ENCODE assay signal across 29 cellular contexts in the genomic region with DNA sequence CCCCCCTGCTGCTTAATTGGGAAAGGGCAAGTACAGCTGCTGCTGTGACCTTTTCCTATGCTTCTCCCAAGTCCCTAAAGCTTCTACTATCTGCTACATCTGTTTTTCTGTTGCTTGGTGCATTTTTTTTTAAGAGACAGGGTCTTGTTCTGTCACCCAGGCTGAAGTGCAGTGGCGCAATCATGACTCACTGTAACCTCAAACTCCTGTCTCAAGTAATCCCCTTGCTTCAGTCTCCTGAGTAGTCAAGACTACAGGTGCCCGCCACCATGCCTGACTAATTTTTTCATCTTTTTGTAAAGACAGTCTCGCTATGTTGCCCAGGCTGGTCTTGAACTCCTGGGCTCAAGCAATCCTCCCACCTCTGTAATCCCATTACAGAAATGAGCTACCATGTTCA. TPM values are rescaled to one million over a fixed set of nuclear protein-coding genes. Genes with fewer than 3 reads are reported as not detected.
DNase-seq lines count a peak whose midpoint lies in the region; ATAC-seq, FAIRE-seq and TF ChIP-seq lines count a peak whose summit lies in the region.
"Had no signal": no experiment of that assay in that cellular context is flagged by ENCODE, and none has a peak within 500 bp of the region (broad histone marks: within the 10 kb centered on the region; RNA-seq: fewer than 3 reads in every experiment).

No MANE protein-coding gene starts in this region.

- intact Hi-C loops in activated CD4-positive, alpha-beta T cell treated with anti-CD3 and anti-CD28 coated beads for 36 hours (cut with DNase I, micrococcal nuclease): no loop called here
- intact Hi-C loops in activated CD4-positive, alpha-beta T cell treated with anti-CD3 and anti-CD28 coated beads, Interleukin-2, amount 10 ng/mL, durations not matched to agents 24 days and 14 days (cut with micrococcal nuclease): no loop called here
- intact Hi-C loops in K562 (cut with micrococcal nuclease): no loop called here

- POLR2A ChIA-PET in activated CD4-positive, alpha-beta T cell treated with anti-CD3 and anti-CD28 coated beads for 36 hours (lab: Charles Lee): no interaction called here
- POLR2A ChIA-PET in K562 (lab: Yijun Ruan, JAX): no interaction called here

- TF ChIP-seq EP300 in K562 (IDR thresholded peaks at IDR 0.05; ENCODE audit: low read length): no peak

- H3K4me2 ChIP-seq in K562 (ENCODE audit: insufficient read depth, low read length): no peak overlapping the region
- H3K4me2 ChIP-seq: A549 had no signal

- no peak overlapping the region for H3K27ac Mint-ChIP-seq in activated CD4-positive, alpha-beta T cell treated with anti-CD3 and anti-CD28 coated beads for 36 hours
- no peak overlapping the region for H3K27ac Mint-ChIP-seq in activated CD4-positive, alpha-beta T cell treated with anti-CD3 and anti-CD28 coated beads, Interleukin-2, amount 10 ng/mL, durations not matched to agents 24 days and 14 days
- H3K27ac Mint-ChIP-seq: activated CD8-positive, alpha-beta T cell treated with anti-CD3 and anti-CD28 coated beads for 36 hours; activated naive CD8-positive, alpha-beta T cell; stimulated activated memory B cell treated with anti-CD40 and anti-IgM and Interleukin-4, amounts not matched to agents 10 μg/mL and 1 μg/mL and 100 μg/mL, for 72 hours had no signal

- FAIRE-seq in K562 (lab: Jason Lieb, UNC): no peak
- FAIRE-seq: A549 had no signal

- H2AFZ ChIP-seq in K562 (ENCODE audit: low read depth, low read length): no peak overlapping the region
- H2AFZ ChIP-seq: GM23248 had no signal

- H3K27ac ChIP-seq in K562 (ENCODE audit: extremely low read depth, low read depth, low read length): no peak overlapping the region
- H3K27ac ChIP-seq: A549, C4-2B, GM23248, right atrium auricular region, VCaP had no signal

- H3K27me3 Mint-ChIP-seq in activated CD4-positive, alpha-beta T cell treated with anti-CD3 and anti-CD28 coated beads for 36 hours: peaks cover 2% of the 10 kb centered on the region
- H3K27me3 Mint-ChIP-seq in activated CD4-positive, alpha-beta T cell treated with anti-CD3 and anti-CD28 coated beads, Interleukin-2, amount 10 ng/mL, durations not matched to agents 24 days and 14 days: no peaks in the 10 kb centered on the region
- H3K27me3 Mint-ChIP-seq: brain; stimulated activated memory B cell treated with anti-CD40 and anti-IgM and Interleukin-4, amounts not matched to agents 10 μg/mL and 1 μg/mL and 100 μg/mL, for 72 hours had no signal

- CTCF ChIA-PET in activated CD4-positive, alpha-beta T cell treated with anti-CD3 and anti-CD28 coated beads for 36 hours (lab: Charles Lee): interaction anchor here (0.5 kb wide), 1 partner anchor 30 kb away, joined by 4 read pairs; no protein-coding TSS in a partner anchor
- CTCF ChIA-PET in K562 (lab: Yijun Ruan, JAX; ENCODE audit: low intra/inter-chr PET ratio): no interaction called here

- no peak overlapping the region for H3K4me3 Mint-ChIP-seq in activated CD4-positive, alpha-beta T cell treated with anti-CD3 and anti-CD28 coated beads for 36 hours
- no peak overlapping the region for H3K4me3 Mint-ChIP-seq in activated CD4-positive, alpha-beta T cell treated with anti-CD3 and anti-CD28 coated beads, Interleukin-2, amount 10 ng/mL, durations not matched to agents 24 days and 14 days
- H3K4me3 Mint-ChIP-seq: activated CD8-positive, alpha-beta T cell treated with anti-CD3 and anti-CD28 coated beads for 36 hours; activated naive CD8-positive, alpha-beta T cell; activated T-cell treated with anti-CD3 and anti-CD28 coated beads, Interleukin-2, amount 50 U/mL, for 4 hours; brain; stimulated activated memory B cell treated with anti-CD40 and anti-IgM and Interleukin-4, amounts not matched to agents 10 μg/mL and 1 μg/mL and 100 μg/mL, for 72 hours had no signal

- TF ChIP-seq POLR2A in NB4 (IDR thresholded peaks at IDR 0.05; ENCODE audit: extremely low read depth, insufficient read length) (no peak), K562 (conservative IDR thresholded peaks at IDR 0.05) (no peak)

- ATAC-seq in activated CD4-positive, alpha-beta T cell treated with anti-CD3 and anti-CD28 coated beads for 36 hours: no peak
- ATAC-seq in K562 (no peak), SK-N-SH treated with all-trans-retinoic acid at 6 μM for 48 hours (no peak), GM18858 (IDR thresholded peaks at IDR 0.05; ENCODE audit: unreplicated experiment) (no peak)
- ATAC-seq: A549; activated CD8-positive, alpha-beta T cell treated with anti-CD3 and anti-CD28 coated beads for 36 hours; activated T-cell treated with anti-CD3 and anti-CD28 coated beads, Interleukin-2, amount 50 U/mL, for 4 hours; stimulated activated memory B cell treated with anti-CD40 and anti-IgM and Interleukin-4, amounts not matched to agents 10 μg/mL and 1 μg/mL and 100 μg/mL, for 72 hours had no signal

- no peaks in the 10 kb centered on the region for H3K9me3 Mint-ChIP-seq in activated CD4-positive, alpha-beta T cell treated with anti-CD3 and anti-CD28 coated beads for 36 hours (ENCODE audit: low read depth)
- H3K9me3 Mint-ChIP-seq in activated CD4-positive, alpha-beta T cell treated with anti-CD3 and anti-CD28 coated beads, Interleukin-2, amount 10 ng/mL, durations not matched to agents 24 days and 14 days: no peaks in the 10 kb centered on the region
- H3K9me3 Mint-ChIP-seq: activated CD8-positive, alpha-beta T cell treated with anti-CD3 and anti-CD28 coated beads for 36 hours; activated T-cell treated with anti-CD3 and anti-CD28 coated beads, Interleukin-2, amount 50 U/mL, for 4 hours; stimulated activated memory B cell treated with anti-CD40 and anti-IgM and Interleukin-4, amounts not matched to agents 10 μg/mL and 1 μg/mL and 100 μg/mL, for 72 hours had no signal

- H3K9me1 ChIP-seq in K562 (ENCODE audit: control insufficient read depth, insufficient read depth, low read length): no peaks in the 10 kb centered on the region

- H3K9ac ChIP-seq in K562 (ENCODE audit: insufficient read depth in 1 of 2, low read depth in 2 of 2, low read length in 2 of 2): no peak overlapping the region
- H3K9ac ChIP-seq: GM23248 had no signal

- no peaks in the 10 kb centered on the region for H3K36me3 Mint-ChIP-seq in activated CD4-positive, alpha-beta T cell treated with anti-CD3 and anti-CD28 coated beads for 36 hours (ENCODE audit: low read depth)
- H3K36me3 Mint-ChIP-seq in activated CD4-positive, alpha-beta T cell treated with anti-CD3 and anti-CD28 coated beads, Interleukin-2, amount 10 ng/mL, durations not matched to agents 24 days and 14 days (ENCODE audit: low read depth): no peaks in the 10 kb centered on the region
- H3K36me3 Mint-ChIP-seq: activated naive CD8-positive, alpha-beta T cell; brain; stimulated activated memory B cell treated with anti-CD40 and anti-IgM and Interleukin-4, amounts not matched to agents 10 μg/mL and 1 μg/mL and 100 μg/mL, for 72 hours had no signal

- in situ Hi-C loops in K562 (cut with MboI): no loop called here

- H3K79me2 ChIP-seq in K562 (ENCODE audit: control insufficient read depth, insufficient read depth, low read length): no peaks in the 10 kb centered on the region

- no peaks in the 10 kb centered on the region for H3K27me3 ChIP-seq in K562 (ENCODE audit: control insufficient read depth in 2 of 2, insufficient read depth in 2 of 2, low read length in 2 of 2)
- H3K27me3 ChIP-seq: right atrium auricular region had no signal

- no peaks in the 10 kb centered on the region for H4K20me1 ChIP-seq in K562 (replicated peaks; ENCODE audit: control insufficient read depth, insufficient read depth, low read length)

- no peaks in the 10 kb centered on the region for H3K9me3 ChIP-seq in K562 (replicated peaks; ENCODE audit: control insufficient read depth, insufficient read depth, low read depth, low read length)
- H3K9me3 ChIP-seq: A549 had no signal

- DNase-seq in activated CD4-positive, alpha-beta T cell treated with anti-CD3 and anti-CD28 coated beads for 36 hours: peak; percentile 4
- no peak for DNase-seq in activated CD4-positive, alpha-beta T cell treated with anti-CD3 and anti-CD28 coated beads, Interleukin-2, amount 10 ng/mL, durations not matched to agents 24 days and 14 days
- DNase-seq in NB4 (ENCODE audit: low read depth): peak; percentile 91
- DNase-seq in K562 (ENCODE audit: extremely low read depth in 1 of 4, low spot score in 3 of 4): no peak
- peak; percentile 59 for DNase-seq in renal cortical epithelial cell (ENCODE audit: low read depth)
- DNase-seq in effector CD4-positive, alpha-beta T cell: no peak
- DNase-seq: activated CD8-positive, alpha-beta T cell treated with anti-CD3 and anti-CD28 coated beads for 36 hours; activated T-cell treated with anti-CD3 and anti-CD28 coated beads, Interleukin-2, amount 50 U/mL, for 4 hours; dermis blood vessel endothelial cell; GM23248; IMR-90; NCI-H1092 treated with DMSO at 0.1 percent for 48 hours; NCI-H2081 treated with DMSO at 0.1 percent for 48 hours; NCI-H69; SW 1271 had no signal

- H3K4me1 ChIP-seq in K562 (replicated peaks in 1 of 2; ENCODE audit: control insufficient read depth in 2 of 2, insufficient read depth in 2 of 2, low read length in 2 of 2): no peaks in the 10 kb centered on the region
- H3K4me1 ChIP-seq: A549, right atrium auricular region had no signal

- BruUV-seq in K562 (replicated peaks; lab: Mats Ljungman, UMichigan): no TSS peak

- TF ChIP-seq CTCF in NB4 (IDR thresholded peaks at IDR 0.05; ENCODE audit: low read depth, low read length): no peak
- TF ChIP-seq CTCF in K562 (IDR thresholded peaks at IDR 0.05 in 2 of 3, conservative IDR thresholded peaks at IDR 0.05 in 1 of 3; ENCODE audit: insufficient read depth in 2 of 3, low read depth in 1 of 3, low read length in 3 of 3): no peak

- H3K4me3 ChIP-seq in NB4 (ENCODE audit: low read depth, low read length) (no peak overlapping the region), K562 (no peak overlapping the region)
- H3K4me3 ChIP-seq: A549, GM23248, right atrium auricular region had no signal

- no peak for TF ChIP-seq RAD21 in K562 (CRISPR knock-in tag; conservative IDR thresholded peaks at IDR 0.05 in 1 of 2, IDR thresholded peaks at IDR 0.05 in 1 of 2)

- H3K4me1 Mint-ChIP-seq in activated CD4-positive, alpha-beta T cell treated with anti-CD3 and anti-CD28 coated beads for 36 hours: no peaks in the 10 kb centered on the region
- no peaks in the 10 kb centered on the region for H3K4me1 Mint-ChIP-seq in activated CD4-positive, alpha-beta T cell treated with anti-CD3 and anti-CD28 coated beads, Interleukin-2, amount 10 ng/mL, durations not matched to agents 24 days and 14 days
- H3K4me1 Mint-ChIP-seq: stimulated activated memory B cell treated with anti-CD40 and anti-IgM and Interleukin-4, amounts not matched to agents 10 μg/mL and 1 μg/mL and 100 μg/mL, for 72 hours had no signal

- WGBS in K562 (ENCODE audit: insufficient coverage, low coverage, missing lambda C conversion rate): 6% methylated on average over 3 of the region's 3 CpGs

- H3K36me3 ChIP-seq in K562 (ENCODE audit: control insufficient read depth, insufficient read depth, low read length): no peaks in the 10 kb centered on the region
- H3K36me3 ChIP-seq: right atrium auricular region had no signal

RNA-seq across cellular contexts. Expression of gene DGKK, which starts 39.7 kb away (rescaled TPM):
- not detected for total RNA-seq in activated CD4-positive, alpha-beta T cell treated with anti-CD3 and anti-CD28 coated beads for 36 hours
- not detected in 2 replicates for total RNA-seq in activated CD4-positive, alpha-beta T cell treated with anti-CD3 and anti-CD28 coated beads, Interleukin-2, amount 10 ng/mL, durations not matched to agents 24 days and 14 days
- not detected in 2 replicates for total RNA-seq in K562 (2011; cell fraction: chromatin; rRNA removed; ENCODE audit: low replicate concordance)
- not detected in 2 replicates for total RNA-seq in K562 (2011; cell fraction: nucleolus; rRNA removed)
- total RNA-seq in K562 (2011; cell fraction: nucleoplasm; rRNA removed): not detected in 2 replicates
- not detected in 2 replicates for total RNA-seq in K562 (2014; rRNA removed)
- total RNA-seq in K562 (2014; rRNA removed; fragmentation: Illumina TruSeq; extraction: Trizol): not detected in 2 replicates
- total RNA-seq in K562 (2015; rRNA removed; fragmentation: Illumina TruSeq; extraction: Trizol): not detected in 2 replicates
- not detected in 2 replicates for total RNA-seq in K562 (2021)
- not detected in 2 replicates for polyA plus RNA-seq in K562 (2011; rRNA removed)
- polyA plus RNA-seq in K562 (2011; cell fraction: cytosol; rRNA removed): not detected in 2 replicates
- polyA plus RNA-seq in K562 (2011; cell fraction: nucleus; rRNA removed): not detected in 2 replicates
- 0.03 TPM in 1 of 2 replicates, not detected in the other for polyA plus RNA-seq in K562 (2012)
- not detected in 2 replicates for polyA plus RNA-seq in K562 (2014; fragmentation: Illumina TruSeq; extraction: Trizol)
- not detected for polyA plus RNA-seq in K562 (2014; fragmentation: Nextera tagmentation; extraction: Ambion mirVana)
- polyA plus RNA-seq in K562 (2014; rRNA removed): not detected in 2 replicates
- not detected in 2 replicates for polyA minus RNA-seq in K562 (2011; rRNA and poly(A)+ RNA removed)
- polyA minus RNA-seq in K562 (2011; cell fraction: cytosol; rRNA and poly(A)+ RNA removed): not detected in 2 replicates
- polyA minus RNA-seq in K562 (2011; cell fraction: nucleus; rRNA and poly(A)+ RNA removed): not detected in 2 replicates
- not detected in 2 replicates for total RNA-seq in renal cortical epithelial cell
- total RNA-seq: activated CD8-positive, alpha-beta T cell treated with anti-CD3 and anti-CD28 coated beads for 36 hours; dermis blood vessel endothelial cell; epithelial cell of proximal tubule; glomerular endothelial cell; GM23248; IMR-90; mucosa of gallbladder; right atrium auricular region; RPMI7951 had no signal
- polyA plus RNA-seq: A549, GM23248, IMR-90, liver had no signal

Comparison
In these comparisons a context has a peak if more than half of its experiments do, and no peak if none do; other contexts are left out.
1. DNase-seq: peak in activated CD4-positive, alpha-beta T cell treated with anti-CD3 and anti-CD28 coated beads for 36 hours (single experiment), NB4 (single experiment) and renal cortical epithelial cell (single experiment); none in activated CD4-positive, alpha-beta T cell treated with anti-CD3 and anti-CD28 coated beads, Interleukin-2, amount 10 ng/mL, durations not matched to agents 24 days and 14 days (single experiment), K562 (0 of 4) and effector CD4-positive, alpha-beta T cell (single experiment).